1 cellular context compared by ENCODE assay signal in the genomic region with DNA sequence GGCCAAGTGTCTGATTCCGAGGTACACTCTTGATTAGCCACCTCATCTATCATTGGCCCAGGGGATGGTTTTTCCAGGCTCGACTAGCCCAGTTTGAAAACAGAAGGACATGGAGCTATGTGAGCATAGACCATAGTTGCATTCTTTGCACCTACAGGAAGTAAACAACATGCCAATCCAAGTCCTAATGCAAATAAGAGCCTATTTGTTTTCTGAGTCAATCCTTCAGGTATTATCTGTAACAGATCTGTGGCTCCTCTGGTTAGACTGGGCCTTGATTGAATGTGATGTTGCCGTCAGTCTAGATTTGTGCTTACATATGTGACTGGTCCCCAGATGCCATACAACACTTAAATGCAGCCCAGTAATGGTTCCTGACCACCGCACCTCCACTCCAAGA.
TF ChIP-seq lines count a peak whose summit lies in the region.

No MANE protein-coding gene starts in this region.

TF ChIP-seq in HepG2, 621 proteins besides CTCF, POLR2A, EP300 and RAD21 (continued from another document and continues in another):
- TF ChIP-seq, protein P1, sequence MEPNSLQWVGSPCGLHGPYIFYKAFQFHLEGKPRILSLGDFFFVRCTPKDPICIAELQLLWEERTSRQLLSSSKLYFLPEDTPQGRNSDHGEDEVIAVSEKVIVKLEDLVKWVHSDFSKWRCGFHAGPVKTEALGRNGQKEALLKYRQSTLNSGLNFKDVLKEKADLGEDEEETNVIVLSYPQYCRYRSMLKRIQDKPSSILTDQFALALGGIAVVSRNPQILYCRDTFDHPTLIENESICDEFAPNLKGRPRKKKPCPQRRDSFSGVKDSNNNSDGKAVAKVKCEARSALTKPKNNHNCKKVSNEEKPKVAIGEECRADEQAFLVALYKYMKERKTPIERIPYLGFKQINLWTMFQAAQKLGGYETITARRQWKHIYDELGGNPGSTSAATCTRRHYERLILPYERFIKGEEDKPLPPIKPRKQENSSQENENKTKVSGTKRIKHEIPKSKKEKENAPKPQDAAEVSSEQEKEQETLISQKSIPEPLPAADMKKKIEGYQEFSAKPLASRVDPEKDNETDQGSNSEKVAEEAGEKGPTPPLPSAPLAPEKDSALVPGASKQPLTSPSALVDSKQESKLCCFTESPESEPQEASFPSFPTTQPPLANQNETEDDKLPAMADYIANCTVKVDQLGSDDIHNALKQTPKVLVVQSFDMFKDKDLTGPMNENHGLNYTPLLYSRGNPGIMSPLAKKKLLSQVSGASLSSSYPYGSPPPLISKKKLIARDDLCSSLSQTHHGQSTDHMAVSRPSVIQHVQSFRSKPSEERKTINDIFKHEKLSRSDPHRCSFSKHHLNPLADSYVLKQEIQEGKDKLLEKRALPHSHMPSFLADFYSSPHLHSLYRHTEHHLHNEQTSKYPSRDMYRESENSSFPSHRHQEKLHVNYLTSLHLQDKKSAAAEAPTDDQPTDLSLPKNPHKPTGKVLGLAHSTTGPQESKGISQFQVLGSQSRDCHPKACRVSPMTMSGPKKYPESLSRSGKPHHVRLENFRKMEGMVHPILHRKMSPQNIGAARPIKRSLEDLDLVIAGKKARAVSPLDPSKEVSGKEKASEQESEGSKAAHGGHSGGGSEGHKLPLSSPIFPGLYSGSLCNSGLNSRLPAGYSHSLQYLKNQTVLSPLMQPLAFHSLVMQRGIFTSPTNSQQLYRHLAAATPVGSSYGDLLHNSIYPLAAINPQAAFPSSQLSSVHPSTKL (CRISPR knock-in tag; IDR thresholded peaks at IDR 0.05), result peak; percentile 98
- no peak for TF ChIP-seq ZNF274 (CRISPR knock-in tag; IDR thresholded peaks at IDR 0.05)
- TF ChIP-seq, protein P2, sequence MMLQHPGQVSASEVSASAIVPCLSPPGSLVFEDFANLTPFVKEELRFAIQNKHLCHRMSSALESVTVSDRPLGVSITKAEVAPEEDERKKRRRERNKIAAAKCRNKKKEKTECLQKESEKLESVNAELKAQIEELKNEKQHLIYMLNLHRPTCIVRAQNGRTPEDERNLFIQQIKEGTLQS (CRISPR knock-in tag; IDR thresholded peaks at IDR 0.05), result peak; percentile 41; the same call in 1 of the 2 replicates
- TF ChIP-seq AGO2 (optimal IDR thresholded peaks at IDR 0.05; ENCODE audit: low read depth, low read length), result no peak
- TF ChIP-seq SMAD3 (CRISPR knock-in tag; IDR thresholded peaks at IDR 0.05), result peak; percentile 92
- TF ChIP-seq, protein P3, sequence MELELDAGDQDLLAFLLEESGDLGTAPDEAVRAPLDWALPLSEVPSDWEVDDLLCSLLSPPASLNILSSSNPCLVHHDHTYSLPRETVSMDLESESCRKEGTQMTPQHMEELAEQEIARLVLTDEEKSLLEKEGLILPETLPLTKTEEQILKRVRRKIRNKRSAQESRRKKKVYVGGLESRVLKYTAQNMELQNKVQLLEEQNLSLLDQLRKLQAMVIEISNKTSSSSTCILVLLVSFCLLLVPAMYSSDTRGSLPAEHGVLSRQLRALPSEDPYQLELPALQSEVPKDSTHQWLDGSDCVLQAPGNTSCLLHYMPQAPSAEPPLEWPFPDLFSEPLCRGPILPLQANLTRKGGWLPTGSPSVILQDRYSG (CRISPR knock-in tag; IDR thresholded peaks at IDR 0.05), result no peak
- TF ChIP-seq ZC3H13 (CRISPR knock-in tag; IDR thresholded peaks at IDR 0.05), result no peak
- TF ChIP-seq ZNF749 (CRISPR knock-in tag; IDR thresholded peaks at IDR 0.05; ENCODE audit: borderline replicate concordance), result no peak
- TF ChIP-seq KDM2A (CRISPR knock-in tag; IDR thresholded peaks at IDR 0.05; ENCODE audit: borderline replicate concordance, low read depth), result no peak
- peak; percentile 76; the same call in 1 of the 2 replicates for TF ChIP-seq HOXD1 (CRISPR knock-in tag; IDR thresholded peaks at IDR 0.05)
- no peak for TF ChIP-seq PTBP1 (IDR thresholded peaks at IDR 0.05; ENCODE audit: low read depth, low read length, poor library complexity, severe bottlenecking)
- TF ChIP-seq, protein P4, sequence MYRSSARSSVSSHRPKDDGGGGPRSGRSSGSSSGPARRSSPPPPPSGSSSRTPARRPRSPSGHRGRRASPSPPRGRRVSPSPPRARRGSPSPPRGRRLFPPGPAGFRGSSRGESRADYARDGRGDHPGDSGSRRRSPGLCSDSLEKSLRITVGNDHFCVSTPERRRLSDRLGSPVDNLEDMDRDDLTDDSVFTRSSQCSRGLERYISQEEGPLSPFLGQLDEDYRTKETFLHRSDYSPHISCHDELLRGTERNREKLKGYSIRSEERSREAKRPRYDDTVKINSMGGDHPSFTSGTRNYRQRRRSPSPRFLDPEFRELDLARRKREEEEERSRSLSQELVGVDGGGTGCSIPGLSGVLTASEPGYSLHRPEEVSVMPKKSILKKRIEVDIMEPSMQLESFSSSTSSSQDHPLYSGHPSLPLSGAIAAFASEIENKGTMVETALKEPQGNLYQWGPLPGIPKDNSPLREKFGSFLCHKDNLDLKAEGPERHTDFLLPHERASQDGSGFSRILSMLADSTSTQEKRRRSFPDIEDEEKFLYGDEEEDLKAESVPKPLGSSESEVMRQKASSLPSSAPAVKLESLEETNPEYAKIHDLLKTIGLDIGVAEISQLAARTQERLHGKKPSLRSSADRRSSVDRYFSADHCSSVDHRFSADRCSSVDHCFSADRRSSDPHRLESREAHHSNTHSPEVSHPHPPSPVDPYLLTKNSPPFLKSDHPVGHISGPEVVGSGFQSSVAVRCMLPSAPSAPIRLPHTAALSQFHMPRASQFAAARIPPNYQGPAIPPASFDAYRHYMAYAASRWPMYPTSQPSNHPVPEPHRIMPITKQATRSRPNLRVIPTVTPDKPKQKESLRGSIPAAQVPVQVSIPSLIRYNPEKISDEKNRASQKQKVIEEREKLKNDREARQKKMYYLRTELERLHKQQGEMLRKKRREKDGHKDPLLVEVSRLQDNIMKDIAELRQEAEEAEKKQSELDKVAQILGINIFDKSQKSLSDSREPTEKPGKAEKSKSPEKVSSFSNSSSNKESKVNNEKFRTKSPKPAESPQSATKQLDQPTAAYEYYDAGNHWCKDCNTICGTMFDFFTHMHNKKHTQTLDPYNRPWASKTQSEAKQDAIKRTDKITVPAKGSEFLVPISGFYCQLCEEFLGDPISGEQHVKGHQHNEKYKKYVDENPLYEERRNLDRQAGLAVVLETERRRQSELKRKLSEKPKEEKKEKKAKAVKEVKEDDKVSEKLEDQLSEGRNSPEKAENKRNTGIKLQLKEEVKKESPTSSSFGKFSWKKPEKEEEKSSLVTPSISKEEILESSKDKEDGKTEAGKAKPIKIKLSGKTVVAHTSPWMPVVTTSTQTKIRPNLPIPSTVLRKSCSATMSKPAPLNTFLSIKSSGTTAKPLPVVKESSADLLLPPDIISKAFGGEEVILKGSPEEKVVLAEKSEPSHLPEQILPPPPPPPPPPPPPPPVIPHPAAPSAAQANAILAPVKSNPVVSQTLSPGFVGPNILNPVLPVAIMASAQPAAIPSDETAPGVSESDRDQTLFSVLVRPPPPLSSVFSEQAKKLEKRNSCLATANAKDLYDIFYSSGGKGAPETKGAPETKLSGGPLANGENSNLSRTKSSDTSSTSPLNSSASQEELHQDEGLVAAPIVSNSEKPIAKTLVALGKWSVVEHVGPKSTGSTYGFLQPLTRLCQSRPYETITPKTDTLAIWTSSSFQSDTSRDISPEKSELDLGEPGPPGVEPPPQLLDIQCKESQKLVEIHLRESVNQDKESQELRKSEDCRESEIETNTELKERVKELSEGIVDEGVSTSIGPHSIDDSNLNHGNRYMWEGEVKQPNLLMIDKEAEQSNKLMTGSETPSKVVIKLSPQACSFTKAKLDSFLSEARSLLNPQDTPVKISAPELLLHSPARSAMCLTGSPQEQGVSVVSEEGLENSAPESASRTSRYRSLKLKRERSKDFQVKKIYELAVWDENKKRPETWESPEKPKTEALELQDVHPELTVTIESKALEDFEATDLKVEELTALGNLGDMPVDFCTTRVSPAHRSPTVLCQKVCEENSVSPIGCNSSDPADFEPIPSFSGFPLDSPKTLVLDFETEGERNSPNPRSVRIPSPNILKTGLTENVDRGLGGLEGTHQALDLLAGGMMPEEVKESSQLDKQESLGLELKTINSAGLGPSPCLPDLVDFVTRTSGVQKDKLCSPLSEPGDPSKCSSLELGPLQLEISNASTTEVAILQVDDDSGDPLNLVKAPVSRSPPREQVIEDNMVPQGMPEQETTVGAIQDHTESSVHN (CRISPR knock-in tag; IDR thresholded peaks at IDR 0.05), result no peak
- TF ChIP-seq KDM1A (CRISPR knock-in tag; IDR thresholded peaks at IDR 0.05), result peak; percentile 64; the same call in 1 of the 2 replicates
- peak; percentile 95 for TF ChIP-seq ZSCAN22 (CRISPR knock-in tag; IDR thresholded peaks at IDR 0.05)
- TF ChIP-seq, protein P5, sequence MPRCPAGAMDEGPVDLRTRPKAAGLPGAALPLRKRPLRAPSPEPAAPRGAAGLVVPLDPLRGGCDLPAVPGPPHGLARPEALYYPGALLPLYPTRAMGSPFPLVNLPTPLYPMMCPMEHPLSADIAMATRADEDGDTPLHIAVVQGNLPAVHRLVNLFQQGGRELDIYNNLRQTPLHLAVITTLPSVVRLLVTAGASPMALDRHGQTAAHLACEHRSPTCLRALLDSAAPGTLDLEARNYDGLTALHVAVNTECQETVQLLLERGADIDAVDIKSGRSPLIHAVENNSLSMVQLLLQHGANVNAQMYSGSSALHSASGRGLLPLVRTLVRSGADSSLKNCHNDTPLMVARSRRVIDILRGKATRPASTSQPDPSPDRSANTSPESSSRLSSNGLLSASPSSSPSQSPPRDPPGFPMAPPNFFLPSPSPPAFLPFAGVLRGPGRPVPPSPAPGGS (CRISPR knock-in tag; IDR thresholded peaks at IDR 0.05), result no peak
- TF ChIP-seq, protein P6, sequence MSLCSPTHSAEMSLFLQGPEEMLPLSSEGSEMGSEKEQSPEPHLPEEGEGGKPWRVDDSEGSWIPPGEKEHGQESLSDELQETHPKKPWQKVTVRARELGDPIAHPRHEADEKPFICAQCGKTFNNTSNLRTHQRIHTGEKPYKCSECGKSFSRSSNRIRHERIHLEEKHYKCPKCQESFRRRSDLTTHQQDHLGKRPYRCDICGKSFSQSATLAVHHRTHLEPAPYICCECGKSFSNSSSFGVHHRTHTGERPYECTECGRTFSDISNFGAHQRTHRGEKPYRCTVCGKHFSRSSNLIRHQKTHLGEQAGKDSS (CRISPR knock-in tag; IDR thresholded peaks at IDR 0.05; ENCODE audit: borderline replicate concordance, low read depth), result no peak; the same call in 1 of the 2 replicates
- TF ChIP-seq TEAD2 (CRISPR knock-in tag; IDR thresholded peaks at IDR 0.05), result no peak
- no peak for TF ChIP-seq CCAR2 (optimal IDR thresholded peaks at IDR 0.05; ENCODE audit: low read depth, low read length)
- TF ChIP-seq, protein P7, sequence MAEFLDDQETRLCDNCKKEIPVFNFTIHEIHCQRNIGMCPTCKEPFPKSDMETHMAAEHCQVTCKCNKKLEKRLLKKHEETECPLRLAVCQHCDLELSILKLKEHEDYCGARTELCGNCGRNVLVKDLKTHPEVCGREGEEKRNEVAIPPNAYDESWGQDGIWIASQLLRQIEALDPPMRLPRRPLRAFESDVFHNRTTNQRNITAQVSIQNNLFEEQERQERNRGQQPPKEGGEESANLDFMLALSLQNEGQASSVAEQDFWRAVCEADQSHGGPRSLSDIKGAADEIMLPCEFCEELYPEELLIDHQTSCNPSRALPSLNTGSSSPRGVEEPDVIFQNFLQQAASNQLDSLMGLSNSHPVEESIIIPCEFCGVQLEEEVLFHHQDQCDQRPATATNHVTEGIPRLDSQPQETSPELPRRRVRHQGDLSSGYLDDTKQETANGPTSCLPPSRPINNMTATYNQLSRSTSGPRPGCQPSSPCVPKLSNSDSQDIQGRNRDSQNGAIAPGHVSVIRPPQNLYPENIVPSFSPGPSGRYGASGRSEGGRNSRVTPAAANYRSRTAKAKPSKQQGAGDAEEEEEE (CRISPR knock-in tag; IDR thresholded peaks at IDR 0.05; ENCODE audit: borderline replicate concordance), result no peak
- no peak for TF ChIP-seq ZNF564 (CRISPR knock-in tag; IDR thresholded peaks at IDR 0.05)
- TF ChIP-seq ZNF557 (CRISPR knock-in tag; IDR thresholded peaks at IDR 0.05), result no peak
- no peak for TF ChIP-seq ZNF337 (CRISPR knock-in tag; IDR thresholded peaks at IDR 0.05; ENCODE audit: borderline replicate concordance, low read depth)
- TF ChIP-seq STAT5B (CRISPR knock-in tag; IDR thresholded peaks at IDR 0.05), result no peak
- TF ChIP-seq SMAD9 (CRISPR knock-in tag; IDR thresholded peaks at IDR 0.05), result no peak
- TF ChIP-seq, protein P8, sequence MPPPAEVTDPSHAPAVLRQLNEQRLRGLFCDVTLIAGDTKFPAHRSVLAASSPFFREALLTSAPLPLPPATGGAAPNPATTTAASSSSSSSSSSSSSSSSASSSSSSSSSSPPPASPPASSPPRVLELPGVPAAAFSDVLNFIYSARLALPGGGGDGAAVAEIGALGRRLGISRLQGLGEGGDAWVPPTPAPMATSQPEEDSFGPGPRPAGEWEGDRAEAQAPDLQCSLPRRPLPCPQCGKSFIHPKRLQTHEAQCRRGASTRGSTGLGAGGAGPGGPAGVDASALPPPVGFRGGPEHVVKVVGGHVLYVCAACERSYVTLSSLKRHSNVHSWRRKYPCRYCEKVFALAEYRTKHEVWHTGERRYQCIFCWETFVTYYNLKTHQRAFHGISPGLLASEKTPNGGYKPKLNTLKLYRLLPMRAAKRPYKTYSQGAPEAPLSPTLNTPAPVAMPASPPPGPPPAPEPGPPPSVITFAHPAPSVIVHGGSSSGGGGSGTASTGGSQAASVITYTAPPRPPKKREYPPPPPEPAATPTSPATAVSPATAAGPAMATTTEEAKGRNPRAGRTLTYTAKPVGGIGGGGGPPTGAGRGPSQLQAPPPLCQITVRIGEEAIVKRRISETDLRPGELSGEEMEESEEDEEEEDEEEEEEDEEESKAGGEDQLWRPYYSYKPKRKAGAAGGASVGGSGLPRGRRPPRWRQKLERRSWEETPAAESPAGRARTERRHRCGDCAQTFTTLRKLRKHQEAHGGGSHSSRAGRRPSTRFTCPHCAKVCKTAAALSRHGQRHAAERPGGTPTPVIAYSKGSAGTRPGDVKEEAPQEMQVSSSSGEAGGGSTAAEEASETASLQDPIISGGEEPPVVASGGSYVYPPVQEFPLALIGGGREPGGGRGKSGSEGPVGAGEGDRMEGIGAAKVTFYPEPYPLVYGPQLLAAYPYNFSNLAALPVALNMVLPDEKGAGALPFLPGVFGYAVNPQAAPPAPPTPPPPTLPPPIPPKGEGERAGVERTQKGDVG (CRISPR knock-in tag; IDR thresholded peaks at IDR 0.05; ENCODE audit: borderline replicate concordance), result no peak
- no peak for TF ChIP-seq ZFP41 (CRISPR knock-in tag; IDR thresholded peaks at IDR 0.05; ENCODE audit: borderline replicate concordance)
- no peak for TF ChIP-seq ZNF761 (CRISPR knock-in tag; conservative IDR thresholded peaks at IDR 0.05)
- no peak for TF ChIP-seq PHF20 (CRISPR knock-in tag; IDR thresholded peaks at IDR 0.05)
- peak; percentile 96 for TF ChIP-seq TEAD3 (CRISPR knock-in tag; optimal IDR thresholded peaks at IDR 0.05; ENCODE audit: borderline replicate concordance)
- TF ChIP-seq, protein P9, sequence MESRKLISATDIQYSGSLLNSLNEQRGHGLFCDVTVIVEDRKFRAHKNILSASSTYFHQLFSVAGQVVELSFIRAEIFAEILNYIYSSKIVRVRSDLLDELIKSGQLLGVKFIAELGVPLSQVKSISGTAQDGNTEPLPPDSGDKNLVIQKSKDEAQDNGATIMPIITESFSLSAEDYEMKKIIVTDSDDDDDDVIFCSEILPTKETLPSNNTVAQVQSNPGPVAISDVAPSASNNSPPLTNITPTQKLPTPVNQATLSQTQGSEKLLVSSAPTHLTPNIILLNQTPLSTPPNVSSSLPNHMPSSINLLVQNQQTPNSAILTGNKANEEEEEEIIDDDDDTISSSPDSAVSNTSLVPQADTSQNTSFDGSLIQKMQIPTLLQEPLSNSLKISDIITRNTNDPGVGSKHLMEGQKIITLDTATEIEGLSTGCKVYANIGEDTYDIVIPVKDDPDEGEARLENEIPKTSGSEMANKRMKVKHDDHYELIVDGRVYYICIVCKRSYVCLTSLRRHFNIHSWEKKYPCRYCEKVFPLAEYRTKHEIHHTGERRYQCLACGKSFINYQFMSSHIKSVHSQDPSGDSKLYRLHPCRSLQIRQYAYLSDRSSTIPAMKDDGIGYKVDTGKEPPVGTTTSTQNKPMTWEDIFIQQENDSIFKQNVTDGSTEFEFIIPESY (CRISPR knock-in tag; IDR thresholded peaks at IDR 0.05), result no peak
- TF ChIP-seq REPIN1 (CRISPR knock-in tag; IDR thresholded peaks at IDR 0.05; ENCODE audit: borderline replicate concordance, low read depth), result no peak
- no peak for TF ChIP-seq ZNF468 (CRISPR knock-in tag; IDR thresholded peaks at IDR 0.05)
- TF ChIP-seq MXD4 (CRISPR knock-in tag; IDR thresholded peaks at IDR 0.05), result no peak
